ENCODE assay signal across 9 cellular contexts in the genomic region with DNA sequence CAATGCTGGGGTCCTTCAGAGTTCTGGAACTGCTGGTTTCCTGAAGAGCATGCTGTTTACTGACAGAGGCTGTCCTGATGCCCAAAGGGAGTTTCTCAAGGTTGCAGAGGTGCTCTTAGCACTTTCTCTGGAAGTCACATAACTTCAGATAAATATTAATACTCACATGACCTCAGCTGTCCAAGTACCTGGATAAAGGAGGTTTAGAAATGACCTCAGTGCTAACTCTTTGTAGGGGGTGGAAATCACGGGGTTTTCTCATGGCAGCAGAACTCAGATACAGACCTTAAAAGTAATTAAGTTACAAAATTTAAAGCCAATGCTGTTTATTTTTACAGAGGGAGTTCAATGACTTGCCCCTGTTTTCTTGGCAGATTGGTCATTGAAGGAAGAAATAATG.
"Had no signal": no experiment of that assay in that cellular context is flagged by ENCODE, and none has a peak within 500 bp of the region (broad histone marks: within the 10 kb centered on the region; RNA-seq: fewer than 3 reads in every experiment).

No MANE protein-coding gene starts in this region.

- H3K4me3 ChIP-seq: GM23248, HAP-1 had no signal

- FAIRE-seq: HepG2 had no signal

- H3K27ac Mint-ChIP-seq: HFFc6, IgD-negative memory B cell had no signal

- H3K36me3 Mint-ChIP-seq: IgD-negative memory B cell had no signal

- H3K36me3 ChIP-seq: HAP-1 had no signal

- H2AFZ ChIP-seq: GM23248 had no signal

- H3K4me1 Mint-ChIP-seq: IgD-negative memory B cell had no signal

- H3K4me3 Mint-ChIP-seq: HFFc6, IgD-negative memory B cell had no signal

- DNase-seq: GM23248, GOT3, H7, HFFc6, KBM-7 had no signal

- H3K4me1 ChIP-seq: HAP-1 had no signal

- H3K27ac ChIP-seq: GM23248, HL-60 had no signal

- ATAC-seq: HepG2 had no signal

- H3K9me3 ChIP-seq: HAP-1 had no signal

- H3K9ac ChIP-seq: GM23248 had no signal

- H3K9me3 Mint-ChIP-seq: HFFc6 had no signal
